ENCODE assay signal across 24 cellular contexts in genomic region chr5:180052211-180052818, GRCh38. TPM values are rescaled to one million over a fixed set of nuclear protein-coding genes. Genes with fewer than 3 reads are reported as not detected.
DNase-seq lines count a peak whose midpoint lies in the region; ATAC-seq, FAIRE-seq and TF ChIP-seq lines count a peak whose summit lies in the region.
"Had no signal": no experiment of that assay in that cellular context is flagged by ENCODE, and none has a peak within 500 bp of the region (broad histone marks: within the 10 kb centered on the region; RNA-seq: fewer than 3 reads in every experiment).

No MANE protein-coding gene starts in this region.

- H3K4me3 ChIP-seq in bronchial epithelial cell (ENCODE audit: low read depth, low read length) = no peak overlapping the region

- FAIRE-seq in bronchial epithelial cell (lab: Jason Lieb, UNC) = peak; percentile 73
- FAIRE-seq: A204.1, GM12891 had no signal

- H3K4me3 Mint-ChIP-seq in CD14-positive monocyte (no peak overlapping the region), T-helper 17 cell (no peak overlapping the region), nephron progenitor cell (no peak overlapping the region), HFFc6 (no peak overlapping the region)
- no peak overlapping the region for H3K4me3 Mint-ChIP-seq in activated CD4-positive, alpha-beta memory T cell treated with anti-CD3 and anti-CD28 coated beads, Interleukin-2, amount 10 ng/mL, durations not matched to agents 7 days and 5 days
- H3K4me3 Mint-ChIP-seq in stimulated activated memory B cell treated with anti-CD40 and anti-IgM and Interleukin-4, amounts not matched to agents 10 μg/mL and 1 μg/mL and 100 μg/mL, for 72 hours = no peak overlapping the region
- H3K4me3 Mint-ChIP-seq: CD8-positive, alpha-beta T cell had no signal

- TF ChIP-seq CTCF in CD14-positive monocyte (IDR thresholded peaks at IDR 0.05) = no peak
- TF ChIP-seq CTCF in bronchial epithelial cell (IDR thresholded peaks at IDR 0.05; ENCODE audit: insufficient read depth, low read length, severe bottlenecking) = no peak
- TF ChIP-seq CTCF in nephron progenitor cell (IDR thresholded peaks at IDR 0.05) = no peak
- TF ChIP-seq CTCF in HFFc6 (IDR thresholded peaks at IDR 0.05) = no peak

- H3K4me1 Mint-ChIP-seq in CD14-positive monocyte = peaks cover 61% of the 10 kb centered on the region
- peaks cover 28% of the 10 kb centered on the region for H3K4me1 Mint-ChIP-seq in T-helper 17 cell
- peaks cover 66% of the 10 kb centered on the region for H3K4me1 Mint-ChIP-seq in nephron progenitor cell
- no peaks in the 10 kb centered on the region for H3K4me1 Mint-ChIP-seq in activated CD4-positive, alpha-beta memory T cell treated with anti-CD3 and anti-CD28 coated beads, Interleukin-2, amount 10 ng/mL, durations not matched to agents 7 days and 5 days
- peaks cover 37% of the 10 kb centered on the region for H3K4me1 Mint-ChIP-seq in stimulated activated memory B cell treated with anti-CD40 and anti-IgM and Interleukin-4, amounts not matched to agents 10 μg/mL and 1 μg/mL and 100 μg/mL, for 72 hours
- H3K4me1 Mint-ChIP-seq in HFFc6 (ENCODE audit: low read depth) = no peaks in the 10 kb centered on the region

- CTCF ChIA-PET in activated CD4-positive, alpha-beta memory T cell treated with anti-CD3 and anti-CD28 coated beads, Interleukin-2, amount 10 ng/mL, durations not matched to agents 7 days and 5 days (lab: Charles Lee) = no interaction called here

- H3K27me3 ChIP-seq in bronchial epithelial cell (ENCODE audit: control insufficient read depth, insufficient read depth, low read length) = no peaks in the 10 kb centered on the region

- POLR2A ChIA-PET in activated CD4-positive, alpha-beta memory T cell treated with anti-CD3 and anti-CD28 coated beads, Interleukin-2, amount 10 ng/mL, durations not matched to agents 7 days and 5 days (lab: Charles Lee) = no interaction called here

- no peak for DNase-seq in CD14-positive monocyte (ENCODE audit: low spot score)
- DNase-seq in T-helper 17 cell = no peak
- DNase-seq in bronchial epithelial cell (ENCODE audit: low read depth) = no peak
- DNase-seq in nephron progenitor cell = no peak
- DNase-seq in activated CD4-positive, alpha-beta memory T cell treated with anti-CD3 and anti-CD28 coated beads, Interleukin-2, amount 10 ng/mL, durations not matched to agents 7 days and 5 days = no peak
- DNase-seq in HFFc6 = no peak
- DNase-seq: AML-193; CD8-positive, alpha-beta T cell; GF-D8; NCI-H1092; NCI-H1417 treated with DMSO at 0.1 percent for 48 hours; NCI-H187; NCI-H2081 treated with DMSO at 0.1 percent for 48 hours; NCI-H2171; NCI-H345; NCI-H510A treated with DMSO at 0.1 percent for 48 hours; NCI-H748 treated with DMSO at 0.1 percent for 48 hours; SK-N-SH had no signal

- no peaks in the 10 kb centered on the region for H3K9me3 ChIP-seq in T-helper 17 cell (ENCODE audit: control insufficient read depth, low read length, poor library complexity, severe bottlenecking)
- H3K9me3 ChIP-seq: Caco-2, SK-N-SH had no signal

- H3K27me3 Mint-ChIP-seq in CD14-positive monocyte (ENCODE audit: low read depth in 3 of 3) (no peaks in the 10 kb centered on the region), T-helper 17 cell (peaks cover 7% of the 10 kb centered on the region), nephron progenitor cell (ENCODE audit: low read depth, poor library complexity) (peaks cover 3% of the 10 kb centered on the region), HFFc6 (ENCODE audit: insufficient read depth) (no peaks in the 10 kb centered on the region)
- no peaks in the 10 kb centered on the region for H3K27me3 Mint-ChIP-seq in activated CD4-positive, alpha-beta memory T cell treated with anti-CD3 and anti-CD28 coated beads, Interleukin-2, amount 10 ng/mL, durations not matched to agents 7 days and 5 days
- no peaks in the 10 kb centered on the region for H3K27me3 Mint-ChIP-seq in stimulated activated memory B cell treated with anti-CD40 and anti-IgM and Interleukin-4, amounts not matched to agents 10 μg/mL and 1 μg/mL and 100 μg/mL, for 72 hours

- H3K36me3 Mint-ChIP-seq in CD14-positive monocyte = peaks cover 5 to 21% of the 10 kb centered on the region in 2 donors
- H3K36me3 Mint-ChIP-seq in T-helper 17 cell (ENCODE audit: low read depth) = peaks cover 4% of the 10 kb centered on the region
- H3K36me3 Mint-ChIP-seq in nephron progenitor cell (ENCODE audit: low read depth) = peaks cover 41% of the 10 kb centered on the region
- H3K36me3 Mint-ChIP-seq in activated CD4-positive, alpha-beta memory T cell treated with anti-CD3 and anti-CD28 coated beads, Interleukin-2, amount 10 ng/mL, durations not matched to agents 7 days and 5 days (ENCODE audit: low read depth) = no peaks in the 10 kb centered on the region
- peaks cover 8% of the 10 kb centered on the region for H3K36me3 Mint-ChIP-seq in stimulated activated memory B cell treated with anti-CD40 and anti-IgM and Interleukin-4, amounts not matched to agents 10 μg/mL and 1 μg/mL and 100 μg/mL, for 72 hours
- no peaks in the 10 kb centered on the region for H3K36me3 Mint-ChIP-seq in HFFc6 (ENCODE audit: low read depth)
- H3K36me3 Mint-ChIP-seq: CD8-positive, alpha-beta T cell had no signal

- no peaks in the 10 kb centered on the region for H3K9me3 Mint-ChIP-seq in CD14-positive monocyte
- H3K9me3 Mint-ChIP-seq in nephron progenitor cell = peaks cover 21% of the 10 kb centered on the region
- no peaks in the 10 kb centered on the region for H3K9me3 Mint-ChIP-seq in activated CD4-positive, alpha-beta memory T cell treated with anti-CD3 and anti-CD28 coated beads, Interleukin-2, amount 10 ng/mL, durations not matched to agents 7 days and 5 days
- no peaks in the 10 kb centered on the region for H3K9me3 Mint-ChIP-seq in stimulated activated memory B cell treated with anti-CD40 and anti-IgM and Interleukin-4, amounts not matched to agents 10 μg/mL and 1 μg/mL and 100 μg/mL, for 72 hours
- peaks cover 8% of the 10 kb centered on the region for H3K9me3 Mint-ChIP-seq in HFFc6
- H3K9me3 Mint-ChIP-seq: CD8-positive, alpha-beta T cell had no signal

- ATAC-seq in T-helper 17 cell = no peak
- no peak for ATAC-seq in stimulated activated memory B cell treated with anti-CD40 and anti-IgM and Interleukin-4, amounts not matched to agents 10 μg/mL and 1 μg/mL and 100 μg/mL, for 72 hours
- ATAC-seq: CD8-positive, alpha-beta T cell; HCT116 had no signal

- H3K27ac Mint-ChIP-seq in CD14-positive monocyte = peak overlapping the region in 6 of 7 donors; percentile 23 to 83 (median 42)
- peak overlapping the region; percentile 4 for H3K27ac Mint-ChIP-seq in T-helper 17 cell
- H3K27ac Mint-ChIP-seq in nephron progenitor cell = peak overlapping the region; percentile 74
- no peak overlapping the region for H3K27ac Mint-ChIP-seq in activated CD4-positive, alpha-beta memory T cell treated with anti-CD3 and anti-CD28 coated beads, Interleukin-2, amount 10 ng/mL, durations not matched to agents 7 days and 5 days
- H3K27ac Mint-ChIP-seq in stimulated activated memory B cell treated with anti-CD40 and anti-IgM and Interleukin-4, amounts not matched to agents 10 μg/mL and 1 μg/mL and 100 μg/mL, for 72 hours = no peak overlapping the region
- no peak overlapping the region for H3K27ac Mint-ChIP-seq in HFFc6
- H3K27ac Mint-ChIP-seq: CD8-positive, alpha-beta T cell; IgD-negative memory B cell had no signal

- intact Hi-C loops in CD14-positive monocyte (cut with micrococcal nuclease) = no loop called here

- H3K36me3 ChIP-seq in bronchial epithelial cell (ENCODE audit: control insufficient read depth, insufficient read depth, low read length) = no peaks in the 10 kb centered on the region

RNA-seq across cellular contexts. Expression of gene RNF130, which starts 19.2 kb away (rescaled TPM):
- polyA plus RNA-seq in CD14-positive monocyte = 100 to 1,000 TPM; 376 to 439 TPM
- total RNA-seq in T-helper 17 cell = 10 to 100 TPM; 10.8 to 15.3 TPM
- 16.5 and 16.8 TPM in 2 replicates for total RNA-seq in bronchial epithelial cell
- total RNA-seq in activated CD4-positive, alpha-beta memory T cell treated with anti-CD3 and anti-CD28 coated beads, Interleukin-2, amount 10 ng/mL, durations not matched to agents 7 days and 5 days = 1 to 10 TPM; 2.9 to 3.4 TPM
- total RNA-seq in HFFc6 (2021; fragmentation: NEBNext Ultra II Directional; extraction: Animal tissue kit (Norgen Biotek cat#: 25700)) = 1 to 10 TPM in 2 of 6 experiments, under 1 TPM in 4; 0.37 to 7.5 (median 0.93) TPM

Comparison
In these comparisons a context has a peak if more than half of its experiments do, and no peak if none do; other contexts are left out.
1. H3K27ac Mint-ChIP-seq: peak in CD14-positive monocyte (6 of 7), T-helper 17 cell (single experiment) and nephron progenitor cell (single experiment); none in activated CD4-positive, alpha-beta memory T cell treated with anti-CD3 and anti-CD28 coated beads, Interleukin-2, amount 10 ng/mL, durations not matched to agents 7 days and 5 days (single experiment), stimulated activated memory B cell treated with anti-CD40 and anti-IgM and Interleukin-4, amounts not matched to agents 10 μg/mL and 1 μg/mL and 100 μg/mL, for 72 hours (single experiment) and HFFc6 (single experiment).